In genomic region chr6:154528286-154528915, GRCh38 we compare ENCODE assay signal across 25 cellular contexts. TPM values are rescaled to one million over a fixed set of nuclear protein-coding genes. Genes with fewer than 3 reads are reported as not detected.
"Had no signal": no experiment of that assay in that cellular context is flagged by ENCODE, and none has a peak within 500 bp of the region (broad histone marks: within the 10 kb centered on the region; RNA-seq: fewer than 3 reads in every experiment).

No MANE protein-coding gene starts in this region.

- H3K27ac Mint-ChIP-seq: naive thymus-derived CD8-positive, alpha-beta T cell; nephron progenitor cell; stimulated activated naive CD8-positive, alpha-beta T cell treated with anti-CD3 and anti-CD28 coated beads, Interleukin-15, amount 100 ng/mL, for 72 hours had no signal

- H3K4me3 ChIP-seq: coronary artery, esophagus muscularis mucosa, left lung, prostate gland, right atrium auricular region, sigmoid colon, skin epidermis, suprapubic skin, vagina had no signal

- H3K4me3 Mint-ChIP-seq: naive thymus-derived CD8-positive, alpha-beta T cell; nephron progenitor cell; stimulated activated naive CD8-positive, alpha-beta T cell treated with anti-CD3 and anti-CD28 coated beads, Interleukin-15, amount 100 ng/mL, for 72 hours had no signal

- ATAC-seq: left lung; naive thymus-derived CD8-positive, alpha-beta T cell; stimulated activated naive CD8-positive, alpha-beta T cell treated with anti-CD3 and anti-CD28 coated beads, Interleukin-15, amount 100 ng/mL, for 72 hours had no signal

- H3K27me3 ChIP-seq: esophagus muscularis mucosa, left lung, right atrium auricular region, sigmoid colon, suprapubic skin, vagina had no signal

- H3K36me3 ChIP-seq: esophagus muscularis mucosa, left lung, prostate gland, right atrium auricular region, sigmoid colon, suprapubic skin, vagina had no signal

- H3K27ac ChIP-seq: coronary artery, esophagus muscularis mucosa, left lung, prostate gland, right atrium auricular region, sigmoid colon, skin epidermis, suprapubic skin, vagina had no signal

- DNase-seq: dermis blood vessel endothelial cell; effector memory CD4-positive, alpha-beta T cell; foreskin melanocyte; glutamatergic neuron; kidney; left lung; mesendoderm; midbrain; naive thymus-derived CD8-positive, alpha-beta T cell; nephron progenitor cell; nucleus accumbens; sigmoid colon; stimulated activated CD4-positive, alpha-beta T cell treated with anti-CD3 and anti-CD28 coated beads, Interleukin-15, amount 100 ng/mL, for 24 hours; stimulated activated CD4-positive, alpha-beta T cell treated with anti-CD3 and anti-CD28 coated beads, Interleukin-2, amount 100 ng/mL, for 48 hours; stimulated activated CD8-positive, alpha-beta memory T cell treated with anti-CD3 and anti-CD28 coated beads, Interleukin-4, amount 100 ng/mL, for 48 hours; stimulated activated naive CD4-positive, alpha-beta T cell; stimulated activated naive CD8-positive, alpha-beta T cell treated with anti-CD3 and anti-CD28 coated beads, Interleukin-15, amount 100 ng/mL, for 72 hours; trophoblast cell had no signal

- H3K36me3 Mint-ChIP-seq: naive thymus-derived CD8-positive, alpha-beta T cell had no signal

- H3K27me3 Mint-ChIP-seq: naive thymus-derived CD8-positive, alpha-beta T cell; stimulated activated naive CD8-positive, alpha-beta T cell treated with anti-CD3 and anti-CD28 coated beads, Interleukin-15, amount 100 ng/mL, for 72 hours had no signal

- H3K9me3 ChIP-seq: esophagus muscularis mucosa, left lung, prostate gland, right atrium auricular region, sigmoid colon, suprapubic skin, vagina had no signal

- H3K4me1 ChIP-seq: esophagus muscularis mucosa, left lung, prostate gland, right atrium auricular region, sigmoid colon, suprapubic skin, vagina had no signal

- H3K4me1 Mint-ChIP-seq: nephron progenitor cell had no signal

RNA-seq across cellular contexts. Expression of gene CNKSR3, which starts 17.9 kb away (rescaled TPM):
- total RNA-seq: naive thymus-derived CD8-positive, alpha-beta T cell had no signal
